In genomic region chr3:117524890-117525289, GRCh38 we compare ENCODE assay signal across 19 cellular contexts.
DNase-seq lines count a peak whose midpoint lies in the region; FAIRE-seq and TF ChIP-seq lines count a peak whose summit lies in the region.
"Had no signal": no experiment of that assay in that cellular context is flagged by ENCODE, and none has a peak within 500 bp of the region (broad histone marks: within the 10 kb centered on the region; RNA-seq: fewer than 3 reads in every experiment).

No MANE protein-coding gene starts in this region.

- no peak overlapping the region for H3K4me3 ChIP-seq in foreskin fibroblast (ENCODE audit: low read depth in 1 of 2, low read length in 2 of 2)
- H3K4me3 ChIP-seq: heart right ventricle had no signal

- DNase-seq in NCI-H82 (lab: John Stamatoyannopoulos, UW) (peak; percentile 60), NCI-H82 treated with DMSO at 0.1 percent for 48 hours (lab: John Stamatoyannopoulos, UW; ENCODE audit: unreplicated experiment) (no peak), amniotic epithelial cell (ENCODE audit: low read depth) (peak; percentile 63), foreskin fibroblast (peak; percentile 58 to 80), frontal cortex (ENCODE audit: low spot score in 2 of 2) (no peak), T1000 (lab: John Stamatoyannopoulos, UW) (no peak), foreskin melanocyte (no peak)
- DNase-seq in activated CD4-positive, alpha-beta T cell treated with anti-CD3 and anti-CD28 coated beads, Interleukin-2, amount 50 U/mL, for 4 hours: no peak
- DNase-seq: activated CD8-positive, alpha-beta memory T cell treated with anti-CD3 and anti-CD28 coated beads for 24 hours; CD4-positive, CD25-positive, alpha-beta regulatory T cell; DMS53; heart right ventricle; HFFc6; NCI-H1694; NCI-H226; stimulated activated CD4-positive, alpha-beta T cell treated with anti-CD3 and anti-CD28 coated beads, Interleukin-15, amount 100 ng/mL, for 24 hours; stimulated activated naive B cell treated with anti-CD40 and anti-IgM and Interleukin-4, amounts not matched to agents 10 μg/mL and 1 μg/mL and 100 μg/mL, for 72 hours had no signal

- no peak for TF ChIP-seq CTCF in foreskin fibroblast (IDR thresholded peaks at IDR 0.05; ENCODE audit: low read depth, low read length)

- no peak for FAIRE-seq in frontal cortex (lab: Jason Lieb, UNC)
- FAIRE-seq: colon, endothelial cell of umbilical vein had no signal

Comparison
In these comparisons a context has a peak if more than half of its experiments do, and no peak if none do; other contexts are left out.
1. DNase-seq: peak in NCI-H82 (single experiment), amniotic epithelial cell (single experiment) and foreskin fibroblast (2 of 2); none in NCI-H82 treated with DMSO at 0.1 percent for 48 hours (single experiment), frontal cortex (0 of 2), activated CD4-positive, alpha-beta T cell treated with anti-CD3 and anti-CD28 coated beads, Interleukin-2, amount 50 U/mL, for 4 hours (0 of 2), T1000 (single experiment) and foreskin melanocyte (single experiment).